8 cellular contexts compared by ENCODE assay signal in the genomic region with DNA sequence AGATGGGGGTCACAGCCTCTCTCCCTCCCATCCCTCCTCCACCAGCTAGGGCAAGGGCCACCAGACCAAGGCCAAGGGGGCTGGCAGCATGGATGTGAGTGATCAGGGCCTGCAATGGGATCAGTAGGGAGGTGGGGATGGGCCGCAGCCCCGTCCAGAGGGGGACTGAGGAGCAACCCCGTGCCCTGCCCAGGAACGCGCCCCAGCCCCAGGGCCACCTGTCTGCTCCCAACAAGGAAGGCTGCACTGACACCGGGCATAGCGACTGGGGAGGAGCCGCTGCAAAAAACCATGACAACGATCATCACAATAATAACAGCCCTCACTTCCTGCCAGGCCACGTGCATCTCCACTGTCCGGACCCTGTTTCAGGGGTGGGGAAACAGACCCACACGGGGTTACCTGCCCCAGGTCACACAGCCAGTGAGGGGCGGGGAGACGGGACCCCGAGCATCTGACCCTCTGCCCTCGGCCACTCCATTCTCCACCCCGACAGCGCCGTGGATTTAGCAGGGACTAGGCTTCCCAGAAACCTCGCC. TPM values are rescaled to one million over a fixed set of nuclear protein-coding genes. Genes with fewer than 3 reads are reported as not detected.
A peak's percentile ranks its signal among the peaks of the same experiment; 100 is the strongest.
DNase-seq lines count a peak whose midpoint lies in the region; ATAC-seq and TF ChIP-seq lines count a peak whose summit lies in the region.

No MANE protein-coding gene starts in this region.

- H3K27me3 ChIP-seq in kidney epithelial cell (ENCODE audit: control insufficient read depth, insufficient read depth, low read length) = no peaks in the 10 kb centered on the region

- DNase-seq in AG08396 (ENCODE audit: low spot score) (peak; percentile 70), GM20000 (ENCODE audit: low spot score) (peak; percentile 68), SK-N-MC (ENCODE audit: low read depth, low spot score) (no peak), kidney epithelial cell (ENCODE audit: low read depth) (no peak)
- no peak for DNase-seq in activated CD4-positive, CD25-positive, alpha-beta regulatory T cell treated with anti-CD3 and anti-CD28 coated beads, Interleukin-2, amount 50 U/mL, for 72 hours

- H3K4me3 ChIP-seq in SK-N-MC = peak overlapping the region; percentile 40; the same call in 1 of the 2 replicates
- peak overlapping the region; percentile 23 for H3K4me3 ChIP-seq in kidney epithelial cell (ENCODE audit: low read depth, low read length)

- H3K36me3 ChIP-seq in SK-N-MC (ENCODE audit: insufficient read depth, low read length) (peaks cover 2% of the 10 kb centered on the region; the same call in 1 of the 2 replicates), kidney epithelial cell (ENCODE audit: control insufficient read depth, insufficient read depth, low read length) (no peaks in the 10 kb centered on the region)

- ATAC-seq in HG02885 (IDR thresholded peaks at IDR 0.05; ENCODE audit: poor library complexity, unreplicated experiment) (no peak), HG03342 (IDR thresholded peaks at IDR 0.05; ENCODE audit: unreplicated experiment) (no peak), GM18909 (IDR thresholded peaks at IDR 0.05; ENCODE audit: poor library complexity, unreplicated experiment) (no peak)

- no peak overlapping the region for H3K9ac ChIP-seq in SK-N-MC (ENCODE audit: insufficient read length)

- H3K9me3 ChIP-seq in SK-N-MC (ENCODE audit: low read depth, low read length) = no peaks in the 10 kb centered on the region; the same call in 1 of the 2 replicates

- no peak for TF ChIP-seq CTCF in GM20000 (IDR thresholded peaks at IDR 0.05; ENCODE audit: extremely low read depth, missing control alignments)
- TF ChIP-seq CTCF in kidney epithelial cell (IDR thresholded peaks at IDR 0.05; ENCODE audit: insufficient read depth, low read length, poor library complexity, severe bottlenecking) = no peak

- no peak overlapping the region for H3K27ac ChIP-seq in SK-N-MC

RNA-seq across cellular contexts. Expression of a gene that starts 24.3 kb away (rescaled TPM):
- total RNA-seq in kidney epithelial cell = 113 and 115 TPM in 2 replicates

Comparison
In these comparisons a context has a peak if more than half of its experiments do, and no peak if none do; other contexts are left out.
1. DNase-seq: peak in AG08396 (single experiment) and GM20000 (single experiment); none in SK-N-MC (single experiment), kidney epithelial cell (single experiment) and activated CD4-positive, CD25-positive, alpha-beta regulatory T cell treated with anti-CD3 and anti-CD28 coated beads, Interleukin-2, amount 50 U/mL, for 72 hours (single experiment).